8 cellular contexts compared by ENCODE assay signal in the genomic region with DNA sequence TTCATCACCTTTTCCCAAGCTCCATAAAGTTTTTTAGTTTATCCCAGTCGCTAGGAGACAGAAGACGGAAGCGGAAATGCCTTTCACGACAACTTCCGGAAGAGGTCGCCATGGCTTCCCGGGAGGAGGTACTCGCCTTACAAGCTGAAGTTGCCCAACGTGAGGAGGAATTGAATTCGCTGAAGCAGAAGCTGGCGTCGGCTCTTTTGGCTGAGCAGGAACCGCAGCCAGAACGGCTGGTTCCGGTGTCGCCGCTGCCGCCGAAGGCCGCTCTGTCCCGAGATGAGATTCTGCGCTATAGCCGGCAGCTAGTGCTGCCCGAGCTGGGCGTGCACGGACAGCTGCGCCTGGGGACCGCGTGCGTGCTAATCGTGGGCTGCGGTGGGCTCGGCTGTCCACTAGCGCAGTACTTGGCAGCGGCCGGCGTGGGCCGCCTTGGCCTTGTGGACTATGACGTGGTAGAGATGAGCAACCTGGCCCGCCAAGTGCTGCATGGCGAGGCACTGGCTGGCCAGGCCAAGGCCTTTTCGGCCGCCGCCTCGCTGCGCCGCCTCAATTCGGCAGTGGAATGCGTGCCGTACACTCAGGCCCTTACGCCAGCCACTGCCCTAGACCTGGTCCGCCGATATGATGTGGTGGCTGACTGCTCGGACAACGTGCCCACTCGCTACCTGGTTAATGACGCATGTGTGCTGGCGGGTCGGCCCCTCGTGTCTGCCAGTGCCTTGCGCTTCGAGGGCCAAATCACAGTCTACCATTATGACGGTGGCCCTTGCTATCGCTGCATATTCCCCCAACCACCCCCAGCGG. TPM values are rescaled to one million over a fixed set of nuclear protein-coding genes. Genes with fewer than 3 reads are reported as not detected.
A peak's percentile ranks its signal among the peaks of the same experiment; 100 is the strongest.
DNase-seq lines count a peak whose midpoint lies in the region; ATAC-seq and TF ChIP-seq lines count a peak whose summit lies in the region.

A gene with protein sequence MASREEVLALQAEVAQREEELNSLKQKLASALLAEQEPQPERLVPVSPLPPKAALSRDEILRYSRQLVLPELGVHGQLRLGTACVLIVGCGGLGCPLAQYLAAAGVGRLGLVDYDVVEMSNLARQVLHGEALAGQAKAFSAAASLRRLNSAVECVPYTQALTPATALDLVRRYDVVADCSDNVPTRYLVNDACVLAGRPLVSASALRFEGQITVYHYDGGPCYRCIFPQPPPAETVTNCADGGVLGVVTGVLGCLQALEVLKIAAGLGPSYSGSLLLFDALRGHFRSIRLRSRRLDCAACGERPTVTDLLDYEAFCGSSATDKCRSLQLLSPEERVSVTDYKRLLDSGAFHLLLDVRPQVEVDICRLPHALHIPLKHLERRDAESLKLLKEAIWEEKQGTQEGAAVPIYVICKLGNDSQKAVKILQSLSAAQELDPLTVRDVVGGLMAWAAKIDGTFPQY (plus strand): TSS at position 86 of the 810 bp plus-strand sequence. CDS start 25 bp downstream, at position 111.

- peak within 1 kb of the TSS; percentile 99 for H3K4me3 ChIP-seq in HFF-Myc (replicated peaks; ENCODE audit: low read depth, low read length)
- H3K4me3 ChIP-seq in cardiac fibroblast (replicated peaks in 1 of 2; ENCODE audit: low read depth in 2 of 2, low read length in 2 of 2), result peak within 1 kb of the TSS; percentile 90 to 96

- H3K36me3 Mint-ChIP-seq in activated B cell treated with CpG ODN at 0.5 μM for 24 hours (ENCODE audit: low read depth), result peaks cover 42% of the 10 kb centered on the region

- POLR2A ChIA-PET in activated B cell treated with CpG ODN at 0.5 μM for 24 hours (lab: Charles Lee), result interaction anchor here (0.6 to 3.1 kb wide), 21 partner anchors 11 to 1044 kb away, joined by 3 to 126 read pairs (median 4); a partner anchor contains a TSS

- H3K4me3 Mint-ChIP-seq in activated B cell treated with CpG ODN at 0.5 μM for 24 hours, result peak within 1 kb of the TSS; percentile 96

- intact Hi-C loops in activated B cell treated with CpG ODN at 0.5 μM for 24 hours (cut with micrococcal nuclease), result loop anchor here (1.0 kb wide), 4 partner anchors 28 to 169 kb away; a partner anchor contains a TSS

- peak within 1 kb of the TSS; percentile 99 for H3K27ac Mint-ChIP-seq in activated B cell treated with CpG ODN at 0.5 μM for 24 hours

- peaks cover 49% of the 10 kb centered on the region for H3K4me1 Mint-ChIP-seq in activated B cell treated with CpG ODN at 0.5 μM for 24 hours

- CTCF ChIA-PET in activated B cell treated with CpG ODN at 0.5 μM for 24 hours (lab: Charles Lee), result interaction anchor here (1.0 to 2.9 kb wide), 5 partner anchors 22 to 168 kb away, joined by 4 to 26 read pairs (median 12); a partner anchor contains a TSS

- H3K27me3 Mint-ChIP-seq in activated B cell treated with CpG ODN at 0.5 μM for 24 hours, result no peaks in the 10 kb centered on the region

- DNase-seq in DMS79 (lab: John Stamatoyannopoulos, UW) (peak; percentile 87), DMS79 treated with DMSO at 0.1 percent for 48 hours (lab: John Stamatoyannopoulos, UW) (no peak), HFF-Myc (ENCODE audit: extremely low read depth, low read depth) (peak; percentile 75), NCI-H1105 treated with DMSO at 0.1 percent for 48 hours (lab: John Stamatoyannopoulos, UW) (peak; percentile 95), activated B cell treated with CpG ODN at 0.5 μM for 24 hours (peak; percentile 61), cardiac fibroblast (ENCODE audit: low read depth in 2 of 2) (peak; percentile 96), iris pigment epithelial cell (ENCODE audit: low read depth) (peak; percentile 94)
- peak; percentile 57 to 60 for DNase-seq in stimulated activated CD4-positive, alpha-beta T cell treated with anti-CD3 and anti-CD28 coated beads, Interleukin-12 subunit alpha, Interleukin-12 subunit beta, amount 100 ng/mL, for 24 hours (ENCODE audit: low read depth in 2 of 2)

- TF ChIP-seq CTCF in HFF-Myc (IDR thresholded peaks at IDR 0.05; ENCODE audit: low read depth, low read length, missing control alignments) (no peak), activated B cell treated with CpG ODN at 0.5 μM for 24 hours (IDR thresholded peaks at IDR 0.05) (no peak), cardiac fibroblast (IDR thresholded peaks at IDR 0.05; ENCODE audit: low read depth, low read length) (no peak)

- no peaks in the 10 kb centered on the region for H3K9me3 Mint-ChIP-seq in activated B cell treated with CpG ODN at 0.5 μM for 24 hours

- ATAC-seq in activated B cell treated with CpG ODN at 0.5 μM for 24 hours (ENCODE audit: low read depth), result peak; percentile 81

RNA-seq across cellular contexts. Expression of the gene that starts here (rescaled TPM):
- total RNA-seq in activated B cell treated with CpG ODN at 0.5 μM for 24 hours, result 7.5 and 8.1 TPM in 2 replicates
